Comparison of ENCODE assay signal across 11 cellular contexts in the genomic region with DNA sequence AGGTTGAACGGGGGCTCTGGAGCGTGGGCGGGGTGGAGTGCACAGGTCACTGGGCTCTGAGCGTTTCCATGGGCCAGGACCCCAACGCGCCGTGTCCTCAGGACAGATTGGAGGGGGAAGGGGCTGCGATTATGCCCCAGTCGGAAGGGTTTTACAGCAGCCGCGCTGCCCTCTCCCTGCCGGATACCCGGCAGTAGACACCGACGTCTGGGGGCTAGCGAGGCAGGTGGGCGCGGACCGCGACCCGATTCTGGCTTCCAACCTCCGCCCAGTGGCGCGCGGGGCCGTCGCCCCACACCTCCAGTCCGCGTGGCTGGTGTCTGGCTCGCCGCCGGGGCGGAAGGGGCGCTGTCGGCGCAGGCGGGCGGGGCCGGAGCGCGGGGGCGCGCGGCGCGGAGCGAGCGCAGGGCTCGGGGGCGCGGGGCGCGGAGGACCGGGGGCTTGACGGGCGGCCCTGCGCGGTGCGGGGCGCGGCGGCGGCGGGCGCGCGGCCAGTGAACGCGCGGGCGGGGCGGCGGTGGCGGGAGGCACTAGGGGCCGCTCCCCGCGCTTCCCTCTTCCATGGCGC. TPM values are rescaled to one million over a fixed set of nuclear protein-coding genes. Genes with fewer than 3 reads are reported as not detected.
DNase-seq lines count a peak whose midpoint lies in the region; ATAC-seq and TF ChIP-seq lines count a peak whose summit lies in the region.
"Had no signal": no experiment of that assay in that cellular context is flagged by ENCODE, and none has a peak within 500 bp of the region (broad histone marks: within the 10 kb centered on the region; RNA-seq: fewer than 3 reads in every experiment).

No MANE protein-coding gene starts in this region.

- peak overlapping the region; percentile 49 for H3K4me3 Mint-ChIP-seq in endodermal cell

- peak overlapping the region; percentile 35 for H2AFZ ChIP-seq in neuronal stem cell (ENCODE audit: low read length)

- no peaks in the 10 kb centered on the region for H3K36me3 ChIP-seq in HUES6 (ENCODE audit: control insufficient read depth, insufficient read depth, low read length)
- no peaks in the 10 kb centered on the region for H3K36me3 ChIP-seq in endodermal cell (ENCODE audit: control insufficient read depth, insufficient read depth, low read length)
- H3K36me3 ChIP-seq in neuronal stem cell (replicated peaks in 1 of 2; ENCODE audit: control insufficient read depth in 2 of 2, insufficient read depth in 2 of 2, low read length in 2 of 2): no peaks in the 10 kb centered on the region

- H4K91ac ChIP-seq in neuronal stem cell (ENCODE audit: low read depth, low read length, poor library complexity): no peak overlapping the region

- peak; percentile 81 for DNase-seq in DMS 273 (lab: John Stamatoyannopoulos, UW; ENCODE audit: unreplicated experiment)
- no peak for DNase-seq in DMS 273 treated with DMSO at 0.1 percent for 48 hours (lab: John Stamatoyannopoulos, UW)
- DNase-seq in endodermal cell: peak; percentile 69
- no peak for DNase-seq in neuronal stem cell (ENCODE audit: low spot score)
- DNase-seq in stimulated activated CD4-positive, alpha-beta T cell treated with anti-CD3 and anti-CD28 coated beads, Interleukin-4, amount 100 ng/mL, for 4 hours: no peak
- DNase-seq: activated CD8-positive, alpha-beta T cell treated with anti-CD3 and anti-CD28 coated beads for 36 hours; NCI-H187 had no signal

- no peaks in the 10 kb centered on the region for H3K9me3 Mint-ChIP-seq in endodermal cell
- H3K9me3 Mint-ChIP-seq: activated CD8-positive, alpha-beta T cell treated with anti-CD3 and anti-CD28 coated beads for 36 hours had no signal

- no peak for ATAC-seq in HG03095 (IDR thresholded peaks at IDR 0.05; ENCODE audit: unreplicated experiment)
- ATAC-seq in GM19328 (IDR thresholded peaks at IDR 0.05; ENCODE audit: unreplicated experiment): no peak
- ATAC-seq: activated CD8-positive, alpha-beta T cell treated with anti-CD3 and anti-CD28 coated beads for 36 hours had no signal

- H3K4me3 ChIP-seq in HUES6 (ENCODE audit: low read depth, low read length) (peak overlapping the region; percentile 59), endodermal cell (ENCODE audit: low read length) (peak overlapping the region; percentile 67), neuronal stem cell (ENCODE audit: low read length in 2 of 2) (peak overlapping the region; percentile 12 to 71)

- peak overlapping the region; percentile 91 for H3K18ac ChIP-seq in neuronal stem cell (ENCODE audit: low read length)

- no peaks in the 10 kb centered on the region for H3K36me3 Mint-ChIP-seq in endodermal cell (ENCODE audit: low read depth)

- H3K79me1 ChIP-seq in neuronal stem cell (ENCODE audit: low read depth, low read length): peaks cover 12% of the 10 kb centered on the region

- no peak overlapping the region for H4K8ac ChIP-seq in neuronal stem cell (ENCODE audit: low read depth, low read length)

- H2BK15ac ChIP-seq in neuronal stem cell (ENCODE audit: low read length): no peak overlapping the region

- no peak for TF ChIP-seq CTCF in endodermal cell (conservative IDR thresholded peaks at IDR 0.05)

- H3K4me1 Mint-ChIP-seq in endodermal cell: peaks cover 14% of the 10 kb centered on the region

- H3K9me3 ChIP-seq in HUES6 (ENCODE audit: control insufficient read depth, insufficient read depth, low read depth, low read length): no peaks in the 10 kb centered on the region
- H3K9me3 ChIP-seq in endodermal cell (ENCODE audit: control insufficient read depth, low read length): no peaks in the 10 kb centered on the region
- no peaks in the 10 kb centered on the region for H3K9me3 ChIP-seq in neuronal stem cell (replicated peaks in 1 of 2; ENCODE audit: control insufficient read depth in 2 of 2, insufficient read depth in 1 of 2, low read depth in 1 of 2, low read length in 2 of 2)

- peak overlapping the region; percentile 10 for H2BK12ac ChIP-seq in neuronal stem cell (ENCODE audit: low read length)

- H2BK120ac ChIP-seq in neuronal stem cell (ENCODE audit: low read depth, low read length): no peak overlapping the region

- H3K27me3 ChIP-seq in HUES6 (ENCODE audit: control insufficient read depth, insufficient read depth, low read length) (peaks cover 60% of the 10 kb centered on the region), endodermal cell (ENCODE audit: control insufficient read depth, insufficient read depth, low read length, poor library complexity, severe bottlenecking) (peaks cover 53% of the 10 kb centered on the region), neuronal stem cell (ENCODE audit: control insufficient read depth in 3 of 3, insufficient read depth in 3 of 3, low read depth in 1 of 3, low read length in 3 of 3) (peaks cover 16 to 52% (median 22%) of the 10 kb centered on the region in 3 experiments)

- H3K9ac ChIP-seq in HUES6 (ENCODE audit: low read length) (no peak overlapping the region), endodermal cell (ENCODE audit: extremely low read depth, low read length, poor library complexity, severe bottlenecking) (no peak overlapping the region), neuronal stem cell (ENCODE audit: low read depth, low read length, poor library complexity) (peak overlapping the region; percentile 30)

- WGBS in endodermal cell (ENCODE audit: insufficient coverage in 1 of 2, insufficient read length in 1 of 2), 2 experiments: 0 to 1% methylated on average over 48 to 78 of the region's 78 CpGs
- WGBS in neuronal stem cell (ENCODE audit: extremely low coverage in 2 of 2, insufficient read length in 2 of 2, insufficient replicate concordance in 1 of 2), 2 donors: no CpG with 5 or more reads among the region's 78 CpGs

- H3K4me2 ChIP-seq in neuronal stem cell (ENCODE audit: insufficient read depth, low read length, poor library complexity, severe bottlenecking): peak overlapping the region; percentile 83

- peaks cover 51% of the 10 kb centered on the region for H3K27me3 Mint-ChIP-seq in endodermal cell (ENCODE audit: insufficient read depth)

- H3K4me1 ChIP-seq in HUES6 (ENCODE audit: control insufficient read depth, insufficient read depth, low read length) (peaks cover 37% of the 10 kb centered on the region), endodermal cell (ENCODE audit: control insufficient read depth, insufficient read depth, low read length) (peaks cover 4% of the 10 kb centered on the region), neuronal stem cell (ENCODE audit: control insufficient read depth in 2 of 2, insufficient read depth in 1 of 2, low read depth in 1 of 2, low read length in 2 of 2) (peaks cover 28 to 33% of the 10 kb centered on the region in 2 donors)

- H3K23ac ChIP-seq in neuronal stem cell (ENCODE audit: low read depth, low read length, poor library complexity): peak overlapping the region; percentile 25

- H3K27ac ChIP-seq in HUES6 (ENCODE audit: low read depth, low read length) (no peak overlapping the region), endodermal cell (ENCODE audit: low read depth, low read length) (no peak overlapping the region), neuronal stem cell (replicated peaks; ENCODE audit: low read length) (no peak overlapping the region)

- H3K27ac Mint-ChIP-seq in endodermal cell: no peak overlapping the region
- H3K27ac Mint-ChIP-seq: activated CD8-positive, alpha-beta T cell treated with anti-CD3 and anti-CD28 coated beads for 36 hours had no signal

- peak overlapping the region; percentile 33 for H2AK5ac ChIP-seq in neuronal stem cell (ENCODE audit: low read depth, low read length)

- H2BK5ac ChIP-seq in neuronal stem cell (ENCODE audit: low read length): peak overlapping the region; percentile 91

- no peak overlapping the region for H3K4ac ChIP-seq in neuronal stem cell (ENCODE audit: low read length)

- H3K14ac ChIP-seq in neuronal stem cell (ENCODE audit: low read length): no peak overlapping the region

RNA-seq across cellular contexts. Expression of gene KIF26A, which starts 2.4 kb away (rescaled TPM):
- total RNA-seq in endodermal cell: 10 to 100 TPM; 36.7 to 54.8 TPM
- polyA plus RNA-seq in endodermal cell (2013, experiment 1 of 2): 9.9 TPM
- 8.4 TPM for polyA plus RNA-seq in endodermal cell (2013, experiment 2 of 2)
- 14.6 TPM for polyA plus RNA-seq in neuronal stem cell (2013, experiment 1 of 2)
- polyA plus RNA-seq in neuronal stem cell (2013, experiment 2 of 2): 14.0 TPM
- total RNA-seq: mononuclear cell had no signal

RNA-seq across cellular contexts. Expression of gene ASPG, which starts 50.5 kb away (rescaled TPM):
- 1 to 10 TPM in 1 of 2 donors, under 1 TPM in 1; 0.71 to 1.4 TPM for total RNA-seq in endodermal cell
- polyA plus RNA-seq in endodermal cell (2013, experiment 1 of 2): 0.32 TPM
- polyA plus RNA-seq in endodermal cell (2013, experiment 2 of 2): 0.33 TPM
- polyA plus RNA-seq in neuronal stem cell (2013, experiment 1 of 2): 0.10 TPM
- polyA plus RNA-seq in neuronal stem cell (2013, experiment 2 of 2): 0.12 TPM
- total RNA-seq: activated CD8-positive, alpha-beta T cell treated with anti-CD3 and anti-CD28 coated beads for 36 hours had no signal

Comparison
In these comparisons a context has a peak if more than half of its experiments do, and no peak if none do; other contexts are left out.
1. DNase-seq: peak in DMS 273 (single experiment) and endodermal cell (single experiment); none in DMS 273 treated with DMSO at 0.1 percent for 48 hours (single experiment), neuronal stem cell (single experiment) and stimulated activated CD4-positive, alpha-beta T cell treated with anti-CD3 and anti-CD28 coated beads, Interleukin-4, amount 100 ng/mL, for 4 hours (0 of 2).
2. Peak in every context shown above with its lines, with median percentiles within 50 percentile points of each other: H3K4me3 ChIP-seq.